Comparison of ENCODE assay signal across 23 cellular contexts in genomic region chr15:27175479-27176153, GRCh38.
"Had no signal": no experiment of that assay in that cellular context is flagged by ENCODE, and none has a peak within 500 bp of the region (broad histone marks: within the 10 kb centered on the region; RNA-seq: fewer than 3 reads in every experiment).

No MANE protein-coding gene starts in this region.

- DNase-seq: effector CD8-positive, alpha-beta T cell; endodermal cell; foreskin fibroblast; heart right ventricle; hippocampal formation; left cardiac atrium; left lung; mammary epithelial cell; natural killer cell; occipital lobe; pancreas; right lobe of liver; small intestine; stimulated activated CD4-positive, alpha-beta T cell treated with anti-CD3 and anti-CD28 coated beads, Interleukin-15, amount 100 ng/mL, for 24 hours; stimulated activated CD4-positive, alpha-beta T cell treated with anti-CD3 and anti-CD28 coated beads, Interleukin-2, amount 100 ng/mL, for 48 hours; stimulated activated naive CD4-positive, alpha-beta T cell treated with Interleukin-2 at 50 U/mL for 16 hours; stomach; thyroid gland had no signal

- H3K36me3 Mint-ChIP-seq: type B pancreatic cell had no signal

- H3K27me3 ChIP-seq: gastroesophageal sphincter, heart right ventricle, left lung, pancreas, right lobe of liver, stomach, thyroid gland had no signal

- H3K4me3 ChIP-seq: gastroesophageal sphincter, heart right ventricle, left lung, pancreas, right lobe of liver, stomach, thyroid gland had no signal

- H3K9me3 ChIP-seq: pancreas, right lobe of liver, thyroid gland had no signal

- H3K4me1 Mint-ChIP-seq: endodermal cell, natural killer cell had no signal

- H3K27ac ChIP-seq: epithelial cell of prostate, gastroesophageal sphincter, heart right ventricle, left lung, pancreas, right lobe of liver, stomach, thyroid gland had no signal

- H3K4me3 Mint-ChIP-seq: dendritic cell treated with granulocyte-macrophage colony-stimulating factor and Interleukin-4, amounts not matched to agents 40 ng/mL and 50 ng/mL, for 4 days; endodermal cell; natural killer cell; type B pancreatic cell had no signal

- H3K27me3 Mint-ChIP-seq: dendritic cell treated with granulocyte-macrophage colony-stimulating factor and Interleukin-4, amounts not matched to agents 40 ng/mL and 50 ng/mL, for 4 days; type B pancreatic cell had no signal

- H3K36me3 ChIP-seq: gastroesophageal sphincter, heart right ventricle, left lung, pancreas, right lobe of liver, stomach, thyroid gland had no signal

- ATAC-seq: esophagus mucosa, gastroesophageal sphincter, heart right ventricle, left cardiac atrium, left lung, natural killer cell, pancreas, right lobe of liver had no signal

- H3K4me1 ChIP-seq: gastroesophageal sphincter, heart right ventricle, left lung, pancreas, right lobe of liver, stomach, thyroid gland had no signal

- H3K27ac Mint-ChIP-seq: dendritic cell treated with granulocyte-macrophage colony-stimulating factor and Interleukin-4, amounts not matched to agents 40 ng/mL and 50 ng/mL, for 4 days; endodermal cell; natural killer cell; type B pancreatic cell had no signal
